Comparison of ENCODE assay signal across 15 cellular contexts in the genomic region with DNA sequence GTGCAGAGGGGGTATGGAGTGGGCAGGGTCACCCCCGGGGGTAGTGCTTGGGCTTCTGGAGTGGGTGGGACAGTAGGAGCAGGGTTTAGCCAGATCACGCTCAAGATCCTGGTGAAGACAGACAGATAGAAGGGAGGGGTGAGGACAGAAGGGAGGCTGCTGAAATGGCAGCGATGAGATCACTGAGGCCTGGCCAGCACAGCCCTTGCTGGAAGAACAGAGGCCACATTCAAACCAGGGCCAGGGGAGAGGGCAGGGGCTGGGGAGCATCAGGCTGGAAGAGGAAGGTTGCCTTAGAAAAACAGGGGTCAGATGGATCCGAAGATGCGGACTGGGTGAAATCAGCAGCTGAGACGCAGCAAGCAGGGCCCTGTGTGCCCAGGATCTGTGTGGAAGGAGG.
DNase-seq lines count a peak whose midpoint lies in the region; ATAC-seq, FAIRE-seq and TF ChIP-seq lines count a peak whose summit lies in the region.
"Had no signal": no experiment of that assay in that cellular context is flagged by ENCODE, and none has a peak within 500 bp of the region (broad histone marks: within the 10 kb centered on the region; RNA-seq: fewer than 3 reads in every experiment).

No MANE protein-coding gene starts in this region.

- H3K4me1 Mint-ChIP-seq in natural killer cell treated with Interleukin-12 subunit alpha and Interleukin-12 subunit beta and Interleukin-15 and Interleukin-18, amount 100 ng/mL, for 72 hours (ENCODE audit: low read depth in 2 of 2) = no peaks in the 10 kb centered on the region
- no peaks in the 10 kb centered on the region for H3K4me1 Mint-ChIP-seq in natural killer cell
- H3K4me1 Mint-ChIP-seq in neural crest cell = peaks cover 67% of the 10 kb centered on the region
- H3K4me1 Mint-ChIP-seq: activated naive CD8-positive, alpha-beta T cell treated with anti-CD3 and anti-CD28 coated beads for 36 hours had no signal

- no peaks in the 10 kb centered on the region for H3K36me3 ChIP-seq in effector memory CD4-positive, alpha-beta T cell (ENCODE audit: control insufficient read depth, insufficient read depth, low read length)

- H3K27me3 Mint-ChIP-seq in natural killer cell treated with Interleukin-12 subunit alpha and Interleukin-12 subunit beta and Interleukin-15 and Interleukin-18, amount 100 ng/mL, for 72 hours = peaks cover 9 to 14% of the 10 kb centered on the region in 2 donors
- peaks cover 5 to 25% of the 10 kb centered on the region in 2 donors for H3K27me3 Mint-ChIP-seq in natural killer cell (ENCODE audit: low read depth in 2 of 2)
- H3K27me3 Mint-ChIP-seq in neural crest cell (ENCODE audit: low read depth) = no peaks in the 10 kb centered on the region
- H3K27me3 Mint-ChIP-seq: activated CD4-positive, alpha-beta memory T cell treated with anti-CD3 and anti-CD28 coated beads for 36 hours; activated naive CD8-positive, alpha-beta T cell treated with anti-CD3 and anti-CD28 coated beads for 36 hours had no signal

- H3K9me3 Mint-ChIP-seq in natural killer cell treated with Interleukin-12 subunit alpha and Interleukin-12 subunit beta and Interleukin-15 and Interleukin-18, amount 100 ng/mL, for 72 hours = no peaks in the 10 kb centered on the region
- H3K9me3 Mint-ChIP-seq in natural killer cell (no peaks in the 10 kb centered on the region), neural crest cell (no peaks in the 10 kb centered on the region)
- H3K9me3 Mint-ChIP-seq: activated CD4-positive, alpha-beta memory T cell treated with anti-CD3 and anti-CD28 coated beads for 36 hours; activated naive CD8-positive, alpha-beta T cell treated with anti-CD3 and anti-CD28 coated beads for 36 hours; stimulated activated naive B cell treated with anti-CD40 and anti-IgM and Interleukin-4, amounts not matched to agents 10 μg/mL and 1 μg/mL and 100 μg/mL, for 72 hours had no signal

- no peak for ATAC-seq in natural killer cell treated with Interleukin-12 subunit alpha and Interleukin-12 subunit beta and Interleukin-15 and Interleukin-18, amount 100 ng/mL, for 72 hours
- ATAC-seq in natural killer cell (no peak), left ventricle myocardium superior (peak; percentile 45)
- ATAC-seq: A549; stimulated activated naive B cell treated with anti-CD40 and anti-IgM and Interleukin-4, amounts not matched to agents 10 μg/mL and 1 μg/mL and 100 μg/mL, for 72 hours had no signal

- TF ChIP-seq CTCF in natural killer cell (IDR thresholded peaks at IDR 0.05) (no peak), neural crest cell (conservative IDR thresholded peaks at IDR 0.05) (no peak), D721Med (IDR thresholded peaks at IDR 0.05; ENCODE audit: insufficient read depth, missing control alignments) (no peak)

- intact Hi-C loops in natural killer cell (cut with micrococcal nuclease) (no loop called here), left ventricle myocardium superior (cut with micrococcal nuclease) (loop anchor here (5.0 kb wide), 1 partner anchor 209 kb away; no protein-coding TSS in a partner anchor)

- H3K4me1 ChIP-seq in effector memory CD4-positive, alpha-beta T cell (ENCODE audit: control insufficient read depth, insufficient read depth, low read length, poor library complexity, severe bottlenecking) = no peaks in the 10 kb centered on the region

- H3K27ac Mint-ChIP-seq in natural killer cell treated with Interleukin-12 subunit alpha and Interleukin-12 subunit beta and Interleukin-15 and Interleukin-18, amount 100 ng/mL, for 72 hours = no peak overlapping the region
- H3K27ac Mint-ChIP-seq in natural killer cell (no peak overlapping the region), neural crest cell (ENCODE audit: unreplicated experiment) (peak overlapping the region; percentile 81)
- H3K27ac Mint-ChIP-seq: activated CD4-positive, alpha-beta memory T cell treated with anti-CD3 and anti-CD28 coated beads for 36 hours; activated naive CD8-positive, alpha-beta T cell treated with anti-CD3 and anti-CD28 coated beads for 36 hours; stimulated activated naive B cell treated with anti-CD40 and anti-IgM and Interleukin-4, amounts not matched to agents 10 μg/mL and 1 μg/mL and 100 μg/mL, for 72 hours had no signal

- no peak overlapping the region for H3K27ac ChIP-seq in effector memory CD4-positive, alpha-beta T cell (ENCODE audit: insufficient read depth, low read length, poor library complexity, severe bottlenecking)
- H3K27ac ChIP-seq: A549 had no signal

- no peaks in the 10 kb centered on the region for H3K9me3 ChIP-seq in effector memory CD4-positive, alpha-beta T cell (ENCODE audit: control insufficient read depth, low read length)
- H3K9me3 ChIP-seq: A549 had no signal

- H3K4me3 ChIP-seq in effector memory CD4-positive, alpha-beta T cell (ENCODE audit: insufficient read depth, low read depth, low read length, poor library complexity, severe bottlenecking) = no peak overlapping the region
- H3K4me3 ChIP-seq: A549 had no signal

- H3K4me3 Mint-ChIP-seq in natural killer cell treated with Interleukin-12 subunit alpha and Interleukin-12 subunit beta and Interleukin-15 and Interleukin-18, amount 100 ng/mL, for 72 hours = no peak overlapping the region
- H3K4me3 Mint-ChIP-seq in natural killer cell (no peak overlapping the region), neural crest cell (peak overlapping the region; percentile 20)
- H3K4me3 Mint-ChIP-seq: activated CD4-positive, alpha-beta memory T cell treated with anti-CD3 and anti-CD28 coated beads for 36 hours; activated naive CD8-positive, alpha-beta T cell treated with anti-CD3 and anti-CD28 coated beads for 36 hours; stimulated activated naive B cell treated with anti-CD40 and anti-IgM and Interleukin-4, amounts not matched to agents 10 μg/mL and 1 μg/mL and 100 μg/mL, for 72 hours had no signal

- H3K27me3 ChIP-seq in effector memory CD4-positive, alpha-beta T cell (replicated peaks; ENCODE audit: control insufficient read depth, insufficient read depth, low read length, poor library complexity, severe bottlenecking) = no peaks in the 10 kb centered on the region

- H3K36me3 Mint-ChIP-seq in natural killer cell treated with Interleukin-12 subunit alpha and Interleukin-12 subunit beta and Interleukin-15 and Interleukin-18, amount 100 ng/mL, for 72 hours = no peaks in the 10 kb centered on the region
- H3K36me3 Mint-ChIP-seq in natural killer cell (no peaks in the 10 kb centered on the region), neural crest cell (ENCODE audit: low read depth) (peaks cover 8% of the 10 kb centered on the region)
- H3K36me3 Mint-ChIP-seq: activated CD4-positive, alpha-beta memory T cell treated with anti-CD3 and anti-CD28 coated beads for 36 hours; activated naive CD8-positive, alpha-beta T cell treated with anti-CD3 and anti-CD28 coated beads for 36 hours; stimulated activated naive B cell treated with anti-CD40 and anti-IgM and Interleukin-4, amounts not matched to agents 10 μg/mL and 1 μg/mL and 100 μg/mL, for 72 hours had no signal

- FAIRE-seq in D721Med (lab: Jason Lieb, UNC) = no peak
- FAIRE-seq: A549 had no signal

- DNase-seq in natural killer cell treated with Interleukin-12 subunit alpha and Interleukin-12 subunit beta and Interleukin-15 and Interleukin-18, amount 100 ng/mL, for 72 hours (ENCODE audit: low spot score) = peak; percentile 46
- DNase-seq in natural killer cell (no peak), left ventricle myocardium superior (no peak), neural crest cell (ENCODE audit: low read depth, low spot score) (peak; percentile 29), D721Med (ENCODE audit: insufficient read length, low spot score) (no peak), T-helper 1 cell (no peak)
- no peak for DNase-seq in effector memory CD4-positive, alpha-beta T cell
- DNase-seq in stimulated activated CD4-positive, alpha-beta T cell treated with anti-CD3 and anti-CD28 coated beads, Interleukin-15, amount 100 ng/mL, for 24 hours = no peak
- DNase-seq: activated CD4-positive, alpha-beta memory T cell treated with anti-CD3 and anti-CD28 coated beads for 36 hours; activated naive CD8-positive, alpha-beta T cell treated with anti-CD3 and anti-CD28 coated beads for 36 hours; central memory CD4-positive, alpha-beta T cell; DMS79; NCI-H748 treated with DMSO at 0.1 percent for 48 hours; stimulated activated naive B cell treated with anti-CD40 and anti-IgM and Interleukin-4, amounts not matched to agents 10 μg/mL and 1 μg/mL and 100 μg/mL, for 72 hours had no signal

Comparison
In these comparisons a context has a peak if more than half of its experiments do, and no peak if none do; other contexts are left out.
1. DNase-seq: peak in natural killer cell treated with Interleukin-12 subunit alpha and Interleukin-12 subunit beta and Interleukin-15 and Interleukin-18, amount 100 ng/mL, for 72 hours (single experiment) and neural crest cell (single experiment); none in natural killer cell (single experiment), left ventricle myocardium superior (single experiment), effector memory CD4-positive, alpha-beta T cell (0 of 3), stimulated activated CD4-positive, alpha-beta T cell treated with anti-CD3 and anti-CD28 coated beads, Interleukin-15, amount 100 ng/mL, for 24 hours (single experiment), D721Med (single experiment) and T-helper 1 cell (0 of 5).